10 cellular contexts compared by ENCODE assay signal in genomic region chr9:5587024-5587423, GRCh38. TPM values are rescaled to one million over a fixed set of nuclear protein-coding genes. Genes with fewer than 3 reads are reported as not detected.
DNase-seq lines count a peak whose midpoint lies in the region; ATAC-seq and TF ChIP-seq lines count a peak whose summit lies in the region.
"Had no signal": no experiment of that assay in that cellular context is flagged by ENCODE, and none has a peak within 500 bp of the region (broad histone marks: within the 10 kb centered on the region; RNA-seq: fewer than 3 reads in every experiment).

No MANE protein-coding gene starts in this region.

- peak overlapping the region; percentile 44; the same call in 1 of the 2 replicates for H3K23ac ChIP-seq in IMR-90 (ENCODE audit: low read depth, low read length)

- peak overlapping the region; percentile 52; the same call in 1 of the 2 replicates for H4K5ac ChIP-seq in IMR-90 (ENCODE audit: low read depth, low read length)

- CTCF ChIA-PET in IMR-90 (lab: Yijun Ruan, JAX), result interaction anchor here (1.6 kb wide), 1 partner anchor 145 kb away, joined by 10 read pairs; no protein-coding TSS in a partner anchor

- intact Hi-C loops in IMR-90 (cut with micrococcal nuclease), result no loop called here

- dilution Hi-C loops in IMR-90 (cut with HindIII; ENCODE audit: low sequenced_read_pairs, unreplicated experiment), result no loop called here

- H3K4me1 ChIP-seq in IMR-90 (ENCODE audit: control insufficient read depth, insufficient read depth, low read length), result peaks cover 14% of the 10 kb centered on the region
- H3K4me1 ChIP-seq: SJCRH30 had no signal

- no peak overlapping the region; the same call in 1 of the 2 replicates for H3K4me2 ChIP-seq in IMR-90 (ENCODE audit: low read depth, low read length)

- H3K9ac ChIP-seq in IMR-90 (ENCODE audit: low read depth, low read length), result peak overlapping the region; percentile 28; the same call in 1 of the 2 replicates

- H2BK5ac ChIP-seq in IMR-90 (ENCODE audit: low read depth, low read length, poor library complexity, severe bottlenecking), result peak overlapping the region; percentile 92

- H3K9me3 Mint-ChIP-seq in activated naive CD8-positive, alpha-beta T cell (ENCODE audit: low read depth), result no peaks in the 10 kb centered on the region
- no peaks in the 10 kb centered on the region for H3K9me3 Mint-ChIP-seq in naive thymus-derived CD8-positive, alpha-beta T cell

- H3K27me3 Mint-ChIP-seq in activated naive CD8-positive, alpha-beta T cell, result no peaks in the 10 kb centered on the region
- H3K27me3 Mint-ChIP-seq in naive thymus-derived CD8-positive, alpha-beta T cell, result no peaks in the 10 kb centered on the region

- H3K18ac ChIP-seq in IMR-90 (ENCODE audit: low read depth, low read length), result peak overlapping the region; percentile 90; the same call in 1 of the 2 replicates

- TF ChIP-seq CTCF in IMR-90 (conservative IDR thresholded peaks at IDR 0.05; ENCODE audit: low read depth, low read length), result no peak

- H4K8ac ChIP-seq in IMR-90 (ENCODE audit: low read depth in 2 of 2, low read length in 2 of 2), result peak overlapping the region; percentile 84 to 93

- H4K91ac ChIP-seq in IMR-90 (ENCODE audit: insufficient read depth, low read depth, low read length), result peak overlapping the region; percentile 73

- H3K9me3 ChIP-seq in IMR-90 (ENCODE audit: control insufficient read depth, insufficient read depth, low read length), result no peaks in the 10 kb centered on the region
- H3K9me3 ChIP-seq: SJCRH30 had no signal

- H2BK15ac ChIP-seq in IMR-90 (ENCODE audit: low read depth, low read length), result peak overlapping the region; percentile 90; the same call in 1 of the 3 replicates

- ATAC-seq in IMR-90 (ENCODE audit: low read depth), result peak; percentile 76
- no peak for ATAC-seq in naive thymus-derived CD8-positive, alpha-beta T cell
- ATAC-seq in HG03045 (IDR thresholded peaks at IDR 0.05; ENCODE audit: unreplicated experiment), result no peak
- no peak for ATAC-seq in GM21381 (IDR thresholded peaks at IDR 0.05; ENCODE audit: unreplicated experiment)

- H3K27me3 ChIP-seq in IMR-90 (ENCODE audit: control insufficient read depth, insufficient read depth, low read length), result no peaks in the 10 kb centered on the region
- H3K27me3 ChIP-seq: SJCRH30 had no signal

- peak overlapping the region; percentile 71 for H2BK120ac ChIP-seq in IMR-90 (ENCODE audit: low read depth, low read length)

- no peak; the same call in 1 of the 2 replicates for TF ChIP-seq RAD21 in IMR-90 (IDR thresholded peaks at IDR 0.05; ENCODE audit: low read length)

- in situ Hi-C loops in IMR-90 (cut with MboI; ENCODE audit: low sequenced_read_pairs), result loop anchor here (5.0 to 25.0 kb wide), 4 partner anchors 75 to 1200 kb away; partner anchors contain the start of genes JAK2 and PDCD1LG2

- H3K27ac Mint-ChIP-seq in activated naive CD8-positive, alpha-beta T cell, result peak overlapping the region; percentile 92
- H3K27ac Mint-ChIP-seq in naive thymus-derived CD8-positive, alpha-beta T cell, result peak overlapping the region; percentile 88 to 98 (median 93)

- peaks cover 2% of the 10 kb centered on the region; the same call in 1 of the 2 replicates for H3K9me1 ChIP-seq in IMR-90 (ENCODE audit: insufficient read depth, low read length)

- no peak for TF ChIP-seq POLR2A in IMR-90 (IDR thresholded peaks at IDR 0.05; ENCODE audit: low read depth, low read length)

- H4K20me1 ChIP-seq in IMR-90 (ENCODE audit: insufficient read depth, low read length), result no peaks in the 10 kb centered on the region

- H3K79me1 ChIP-seq in IMR-90 (ENCODE audit: low read depth in 1 of 2, low read length in 2 of 2), result peaks cover 0 to 21% of the 10 kb centered on the region in 2 experiments; a peak in 2 of 4 replicates

- H3K4me3 ChIP-seq in IMR-90 (ENCODE audit: insufficient read depth, low read depth, low read length), result no peak overlapping the region
- H3K4me3 ChIP-seq: SJCRH30 had no signal

- BruUV-seq in IMR-90 (replicated peaks; lab: Mats Ljungman, UMichigan), result no TSS peak

- peak overlapping the region; percentile 79 for H2AK5ac ChIP-seq in IMR-90 (ENCODE audit: low read depth, low read length)

- no peak overlapping the region for H2AFZ ChIP-seq in IMR-90 (replicated peaks; ENCODE audit: low read length, poor library complexity)

- H3K56ac ChIP-seq in IMR-90 (ENCODE audit: extremely low read depth, insufficient read depth, low read length), result peak overlapping the region; percentile 82

- DNase-seq in AG08396 (ENCODE audit: low spot score) (peak; percentile 58), IMR-90 (peak; percentile 95), NCI-H1436 (lab: John Stamatoyannopoulos, UW) (no peak), DMS153 treated with DMSO at 0.1 percent for 48 hours (lab: John Stamatoyannopoulos, UW; ENCODE audit: unreplicated experiment) (no peak)
- DNase-seq in naive thymus-derived CD8-positive, alpha-beta T cell, result no peak
- DNase-seq: COR-L47, SJCRH30 had no signal

- peak overlapping the region; percentile 65 for H2BK20ac ChIP-seq in IMR-90 (ENCODE audit: low read depth, low read length)

- H3K4ac ChIP-seq in IMR-90 (ENCODE audit: low read depth, low read length), result peak overlapping the region; percentile 89

- no peaks in the 10 kb centered on the region for H3K36me3 ChIP-seq in IMR-90 (ENCODE audit: control insufficient read depth, insufficient read depth, low read length)
- H3K36me3 ChIP-seq: SJCRH30 had no signal

- H3K27ac ChIP-seq in IMR-90 (ENCODE audit: insufficient read depth, low read length), result peak overlapping the region; percentile 88; the same call in 1 of the 2 replicates
- H3K27ac ChIP-seq: SJCRH30 had no signal

- peaks cover 44% of the 10 kb centered on the region for H3K4me1 Mint-ChIP-seq in activated naive CD8-positive, alpha-beta T cell (ENCODE audit: low read depth)
- H3K4me1 Mint-ChIP-seq in naive thymus-derived CD8-positive, alpha-beta T cell, result peaks cover 17 to 61% (median 39%) of the 10 kb centered on the region in 4 donors

- H3K14ac ChIP-seq in IMR-90 (replicated peaks; ENCODE audit: low read depth, low read length), result peak overlapping the region; percentile 53

- no peak overlapping the region for H2AK9ac ChIP-seq in IMR-90 (replicated peaks; ENCODE audit: low read depth, low read length, poor library complexity)

- H3K36me3 Mint-ChIP-seq in activated naive CD8-positive, alpha-beta T cell, result no peaks in the 10 kb centered on the region
- H3K36me3 Mint-ChIP-seq in naive thymus-derived CD8-positive, alpha-beta T cell, result no peaks in the 10 kb centered on the region

- no CpG with 5 or more reads among the region's 1 CpG for WGBS in IMR-90 (ENCODE audit: extremely low coverage in 2 of 2, insufficient read length in 1 of 2), 2 experiments

- POLR2A ChIA-PET in IMR-90 (lab: Charles Lee; ENCODE audit: unreplicated experiment), result interaction anchor here (0.6 to 2.0 kb wide), 2 partner anchors 76 to 1780 kb away, joined by 3 to 9 read pairs; partner anchors contain the start of gene PDCD1LG2
- POLR2A ChIA-PET in naive thymus-derived CD8-positive, alpha-beta T cell (lab: Charles Lee), result interaction anchor here (0.6 to 5.5 kb wide), 7 partner anchors 24 to 820 kb away, joined by 3 to 46 read pairs (median 11); partner anchors contain the start of genes CD274, PLGRKT and RIC1

- no peak overlapping the region for H3K4me3 Mint-ChIP-seq in activated naive CD8-positive, alpha-beta T cell
- H3K4me3 Mint-ChIP-seq in naive thymus-derived CD8-positive, alpha-beta T cell, result peak overlapping the region in 5 of 10 donors; percentile 1 to 54 (median 38)

TF ChIP-seq in IMR-90, 13 proteins besides CTCF, POLR2A, EP300 and RAD21:
- TF ChIP-seq RCOR1 (IDR thresholded peaks at IDR 0.05; ENCODE audit: insufficient replicate concordance, low read length) (peak; percentile 61), USF2 (IDR thresholded peaks at IDR 0.05; ENCODE audit: low read depth, low read length) (no peak), FOS (IDR thresholded peaks at IDR 0.05; ENCODE audit: low read depth, low read length) (0 out of 2 replicates have a peak, but pooled peaks have one; percentile 34), MAZ (IDR thresholded peaks at IDR 0.05; ENCODE audit: borderline replicate concordance, low read depth, low read length) (peak; percentile 21; the same call in 1 of the 2 replicates), NFE2L2 (IDR thresholded peaks at IDR 0.05; ENCODE audit: low read depth, low read length) (no peak)
TF ChIP-seq in IMR-90: peak in this region for 3.

RNA-seq across cellular contexts. Expression of gene RIC1, which starts 41.9 kb away (rescaled TPM):
- total RNA-seq in IMR-90 (2012; rRNA removed), result 68.6 and 76.9 TPM in 2 replicates
- 25.5 and 28.8 TPM in 2 replicates for polyA plus RNA-seq in IMR-90 (2012; rRNA removed)
- polyA plus RNA-seq in IMR-90 (2012; cell fraction: cytosol; rRNA removed), result 8.9 and 9.9 TPM in 2 replicates
- polyA plus RNA-seq in IMR-90 (2012; cell fraction: nucleus; rRNA removed; ENCODE audit: low replicate concordance), result 18.0 and 107 TPM in 2 replicates
- total RNA-seq in naive thymus-derived CD8-positive, alpha-beta T cell, result 10 to 100 TPM; 30.1 to 30.6 TPM
- 1 to 10 TPM; 5.4 to 8.3 (median 6.2) TPM for polyA plus RNA-seq in naive thymus-derived CD8-positive, alpha-beta T cell

Comparison
In these comparisons a context has a peak if more than half of its experiments do, and no peak if none do; other contexts are left out.
1. DNase-seq: peak in AG08396 (single experiment) and IMR-90 (single experiment); none in naive thymus-derived CD8-positive, alpha-beta T cell (0 of 10), NCI-H1436 (single experiment) and DMS153 treated with DMSO at 0.1 percent for 48 hours (single experiment).